8 cellular contexts compared by ENCODE assay signal in the genomic region with DNA sequence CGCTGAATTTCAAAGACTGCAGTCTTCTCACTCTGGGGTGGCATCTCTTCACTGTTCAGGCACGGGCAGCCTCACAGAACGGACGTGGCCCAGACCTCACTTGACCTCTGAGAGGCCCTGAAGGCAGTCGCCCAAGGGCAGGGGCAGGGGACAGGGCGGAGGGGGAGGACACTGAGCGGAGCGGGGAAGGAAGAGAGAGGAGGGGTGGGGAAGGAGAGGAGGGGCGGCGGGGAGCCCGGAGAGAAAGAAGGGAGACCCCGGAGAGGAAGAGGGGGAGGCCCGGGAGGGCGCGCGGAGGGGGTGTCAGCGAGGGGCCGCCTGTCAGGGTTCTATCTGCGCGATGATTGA. TPM values are rescaled to one million over a fixed set of nuclear protein-coding genes. Genes with fewer than 3 reads are reported as not detected.
DNase-seq lines count a peak whose midpoint lies in the region; ATAC-seq and TF ChIP-seq lines count a peak whose summit lies in the region.

No MANE protein-coding gene starts in this region.

- DNase-seq in CD8-positive, alpha-beta T cell: no peak
- no peak for DNase-seq in MM.1S
- no peak for DNase-seq in endodermal cell
- no peak for DNase-seq in naive thymus-derived CD8-positive, alpha-beta T cell
- DNase-seq in NCI-H2081 (lab: John Stamatoyannopoulos, UW): no peak
- DNase-seq in NCI-H1930 (lab: John Stamatoyannopoulos, UW): no peak

- 8 to 21% methylated on average over 2 to 20 of the region's 20 CpGs for WGBS in endodermal cell (ENCODE audit: insufficient coverage in 1 of 2, insufficient read length in 1 of 2), 2 experiments

- ATAC-seq in CD8-positive, alpha-beta T cell: no peak
- ATAC-seq in naive thymus-derived CD8-positive, alpha-beta T cell: no peak
- ATAC-seq in HG03097 (IDR thresholded peaks at IDR 0.05; ENCODE audit: low FRiP score, unreplicated experiment) (no peak), GM18868 (IDR thresholded peaks at IDR 0.05; ENCODE audit: unreplicated experiment) (no peak)

- H3K36me3 ChIP-seq in CD8-positive, alpha-beta T cell (ENCODE audit: insufficient read depth, low read length): no peaks in the 10 kb centered on the region
- H3K36me3 ChIP-seq in MM.1S (replicated peaks; ENCODE audit: insufficient read depth, low read length): no peaks in the 10 kb centered on the region
- no peaks in the 10 kb centered on the region for H3K36me3 ChIP-seq in endodermal cell (ENCODE audit: control insufficient read depth, insufficient read depth, low read length)

- no peaks in the 10 kb centered on the region for H3K9me2 ChIP-seq in MM.1S (replicated peaks; ENCODE audit: insufficient read depth, low read length)

- no peaks in the 10 kb centered on the region for H3F3A ChIP-seq in MM.1S (ENCODE audit: insufficient read depth, low read length)

- H3K4me3 Mint-ChIP-seq in CD8-positive, alpha-beta T cell: peak overlapping the region; percentile 84
- H3K4me3 Mint-ChIP-seq in endodermal cell: no peak overlapping the region
- peak overlapping the region in 9 of 10 donors; percentile 80 to 92 (median 87) for H3K4me3 Mint-ChIP-seq in naive thymus-derived CD8-positive, alpha-beta T cell

- H3K4me2 ChIP-seq in MM.1S (ENCODE audit: low read depth, low read length): peak overlapping the region; percentile 68; the same call in 1 of the 2 replicates

- POLR2A ChIA-PET in CD8-positive, alpha-beta T cell (lab: Charles Lee): no interaction called here
- POLR2A ChIA-PET in naive thymus-derived CD8-positive, alpha-beta T cell (lab: Charles Lee): interaction anchor here (1.2 to 3.8 kb wide), 2 partner anchors 84 to 184 kb away, joined by 4 to 17 read pairs; a partner anchor contains a TSS

- intact Hi-C loops in CD8-positive, alpha-beta T cell (cut with DNase I, micrococcal nuclease): no loop called here

- peaks cover 12% of the 10 kb centered on the region for H3K4me1 ChIP-seq in CD8-positive, alpha-beta T cell (ENCODE audit: insufficient read depth, low read length)
- no peaks in the 10 kb centered on the region for H3K4me1 ChIP-seq in MM.1S (ENCODE audit: low read length)
- H3K4me1 ChIP-seq in endodermal cell (ENCODE audit: control insufficient read depth, insufficient read depth, low read length): no peaks in the 10 kb centered on the region

- peak overlapping the region; percentile 53 for H2AFZ ChIP-seq in MM.1S (ENCODE audit: low read length)

- H3K4me1 Mint-ChIP-seq in CD8-positive, alpha-beta T cell (ENCODE audit: low read depth): peaks cover 5% of the 10 kb centered on the region
- H3K4me1 Mint-ChIP-seq in endodermal cell: peaks cover 2% of the 10 kb centered on the region
- H3K4me1 Mint-ChIP-seq in naive thymus-derived CD8-positive, alpha-beta T cell: peaks cover 0 to 7% (median 3%) of the 10 kb centered on the region in 4 donors

- H3K9me3 Mint-ChIP-seq in CD8-positive, alpha-beta T cell: no peaks in the 10 kb centered on the region
- H3K9me3 Mint-ChIP-seq in endodermal cell: peaks cover under 1% of the 10 kb centered on the region
- peaks cover 0 to 9% (median 4%) of the 10 kb centered on the region in 9 donors for H3K9me3 Mint-ChIP-seq in naive thymus-derived CD8-positive, alpha-beta T cell

- H3K9me3 ChIP-seq in CD8-positive, alpha-beta T cell (ENCODE audit: low read length): no peaks in the 10 kb centered on the region
- H3K9me3 ChIP-seq in MM.1S (replicated peaks; ENCODE audit: insufficient read depth, low read length) (no peaks in the 10 kb centered on the region), endodermal cell (ENCODE audit: control insufficient read depth, low read length) (no peaks in the 10 kb centered on the region)

- H3K27ac Mint-ChIP-seq in CD8-positive, alpha-beta T cell: peak overlapping the region; percentile 78
- no peak overlapping the region for H3K27ac Mint-ChIP-seq in endodermal cell
- H3K27ac Mint-ChIP-seq in naive thymus-derived CD8-positive, alpha-beta T cell: peak overlapping the region in 7 of 10 donors; percentile 69 to 91 (median 86)

- no peaks in the 10 kb centered on the region for H3K36me3 Mint-ChIP-seq in CD8-positive, alpha-beta T cell
- no peaks in the 10 kb centered on the region for H3K36me3 Mint-ChIP-seq in endodermal cell (ENCODE audit: low read depth)
- H3K36me3 Mint-ChIP-seq in naive thymus-derived CD8-positive, alpha-beta T cell: peaks cover 0 to 9% (median 0%) of the 10 kb centered on the region in 3 donors

- no peaks in the 10 kb centered on the region for H3K27me3 ChIP-seq in CD8-positive, alpha-beta T cell (ENCODE audit: insufficient read depth, low read length)
- no peaks in the 10 kb centered on the region for H3K27me3 ChIP-seq in MM.1S (replicated peaks; ENCODE audit: insufficient read depth, low read length)
- peaks cover 45% of the 10 kb centered on the region for H3K27me3 ChIP-seq in endodermal cell (ENCODE audit: control insufficient read depth, insufficient read depth, low read length, poor library complexity, severe bottlenecking)

- H4K20me1 ChIP-seq in MM.1S (ENCODE audit: insufficient read depth, low read length): no peaks in the 10 kb centered on the region

- H3K4me3 ChIP-seq in CD8-positive, alpha-beta T cell (ENCODE audit: low read depth, low read length): peak overlapping the region; percentile 76
- H3K4me3 ChIP-seq in MM.1S (ENCODE audit: low read length) (peak overlapping the region; percentile 58; the same call in 1 of the 2 replicates), endodermal cell (ENCODE audit: low read length) (peak overlapping the region; percentile 59)

- peak overlapping the region; percentile 46 for H3K27ac ChIP-seq in CD8-positive, alpha-beta T cell (ENCODE audit: low read depth, low read length)
- no peak overlapping the region for H3K27ac ChIP-seq in MM.1S (ENCODE audit: low read length)
- H3K27ac ChIP-seq in endodermal cell (ENCODE audit: low read depth, low read length): peak overlapping the region; percentile 96

- CTCF ChIA-PET in CD8-positive, alpha-beta T cell (lab: Charles Lee): no interaction called here

- H3K9ac ChIP-seq in MM.1S (ENCODE audit: low read length) (peak overlapping the region; percentile 7; the same call in 1 of the 2 replicates), endodermal cell (ENCODE audit: extremely low read depth, low read length, poor library complexity, severe bottlenecking) (no peak overlapping the region)

- H3K79me2 ChIP-seq in MM.1S (ENCODE audit: low read length): no peaks in the 10 kb centered on the region

- no peak for TF ChIP-seq CTCF in CD8-positive, alpha-beta T cell (IDR thresholded peaks at IDR 0.05)
- TF ChIP-seq CTCF in MM.1S (IDR thresholded peaks at IDR 0.05; ENCODE audit: low read length): no peak
- no peak for TF ChIP-seq CTCF in endodermal cell (conservative IDR thresholded peaks at IDR 0.05)

- peaks cover 10% of the 10 kb centered on the region for H3K27me3 Mint-ChIP-seq in CD8-positive, alpha-beta T cell (ENCODE audit: low read depth)
- H3K27me3 Mint-ChIP-seq in endodermal cell (ENCODE audit: insufficient read depth): peaks cover 47% of the 10 kb centered on the region
- peaks cover 0 to 12% (median 7%) of the 10 kb centered on the region in 5 donors for H3K27me3 Mint-ChIP-seq in naive thymus-derived CD8-positive, alpha-beta T cell

RNA-seq across cellular contexts. Expression of a gene that starts 58.7 kb away (rescaled TPM):
- 1 to 10 TPM; 7.6 to 7.9 TPM for total RNA-seq in CD8-positive, alpha-beta T cell
- total RNA-seq in endodermal cell: 10 to 100 TPM in 1 of 2 donors, 1 to 10 TPM in 1; 9.6 to 14.4 TPM
- polyA plus RNA-seq in endodermal cell (2013, experiment 1 of 2): 9.8 TPM
- polyA plus RNA-seq in endodermal cell (2013, experiment 2 of 2): 9.0 TPM
- total RNA-seq in naive thymus-derived CD8-positive, alpha-beta T cell: 10 to 100 TPM; 13.7 to 16.1 TPM
- polyA plus RNA-seq in naive thymus-derived CD8-positive, alpha-beta T cell: 10 to 100 TPM in 1 of 3 donors, 1 to 10 TPM in 2; 8.1 to 26.0 (median 9.4) TPM
